ENCODE assay signal across 20 cellular contexts in genomic region chr1:210437111-210437510, GRCh38.
DNase-seq lines count a peak whose midpoint lies in the region; TF ChIP-seq lines count a peak whose summit lies in the region.
"Had no signal": no experiment of that assay in that cellular context is flagged by ENCODE, and none has a peak within 500 bp of the region (broad histone marks: within the 10 kb centered on the region; RNA-seq: fewer than 3 reads in every experiment).

No MANE protein-coding gene starts in this region.

- H3K4me1 ChIP-seq in SJSA1 (replicated peaks): peaks cover 43% of the 10 kb centered on the region
- peaks cover 42% of the 10 kb centered on the region for H3K4me1 ChIP-seq in osteoblast (ENCODE audit: insufficient read depth, low read length)

- H3K79me2 ChIP-seq in osteoblast (ENCODE audit: insufficient read depth, low read length): no peaks in the 10 kb centered on the region

- DNase-seq in ACHN (peak; percentile 22), LHCN-M2 (ENCODE audit: low read depth) (peak; percentile 9), SJSA1 (ENCODE audit: low read depth in 1 of 2, low spot score in 2 of 2) (no peak), osteoblast (ENCODE audit: insufficient read length, low spot score, missing footprints) (no peak), RKO (ENCODE audit: low spot score) (no peak), AG08396 (ENCODE audit: low spot score) (no peak), hepatic stellate cell (ENCODE audit: low spot score) (no peak)
- DNase-seq in activated CD4-positive, alpha-beta T cell treated with anti-CD3 and anti-CD28 coated beads for 1 hour: no peak
- DNase-seq: CD4-positive, alpha-beta T cell; COR-L47; DMS79; NCI-H1092 treated with DMSO at 0.1 percent for 48 hours; NCI-H1436; NCI-H187; NCI-H2107; NCI-H2227 treated with DMSO at 0.1 percent for 48 hours; NCI-H526 treated with DMSO at 0.1 percent for 48 hours; SIG-M5; T-helper 2 cell had no signal

- H3K4me3 ChIP-seq in SJSA1 (no peak overlapping the region), osteoblast (ENCODE audit: insufficient read depth, low read length) (no peak overlapping the region)
- H3K4me3 ChIP-seq: BLaER1 treated with 17β-estradiol and CSF1 and Interleukin-3, amounts not matched to agents 10 nM and 100 nM had no signal

- no peak overlapping the region for H2AFZ ChIP-seq in osteoblast (ENCODE audit: low read length)

- no peaks in the 10 kb centered on the region for H3K27me3 ChIP-seq in SJSA1 (replicated peaks)
- H3K27me3 ChIP-seq in osteoblast (ENCODE audit: insufficient read depth, low read length): no peaks in the 10 kb centered on the region
- H3K27me3 ChIP-seq: BLaER1 treated with 17β-estradiol and CSF1 and Interleukin-3, amounts not matched to agents 10 nM and 100 nM had no signal

- H3K36me3 ChIP-seq in SJSA1: no peaks in the 10 kb centered on the region
- no peaks in the 10 kb centered on the region for H3K36me3 ChIP-seq in osteoblast (ENCODE audit: insufficient read depth, low read length)
- H3K36me3 ChIP-seq: BLaER1 treated with 17β-estradiol and CSF1 and Interleukin-3, amounts not matched to agents 10 nM and 100 nM had no signal

- no peak overlapping the region for H3K4me2 ChIP-seq in osteoblast (ENCODE audit: insufficient read depth, low read length)
- H3K4me2 ChIP-seq: BLaER1 treated with 17β-estradiol and CSF1 and Interleukin-3, amounts not matched to agents 10 nM and 100 nM had no signal

- H3K27ac ChIP-seq in SJSA1: peak overlapping the region; percentile 93; the same call in 1 of the 2 replicates
- peak overlapping the region; percentile 99 for H3K27ac ChIP-seq in osteoblast (ENCODE audit: low read depth, low read length)
- H3K27ac ChIP-seq: BLaER1 treated with 17β-estradiol and CSF1 and Interleukin-3, amounts not matched to agents 10 nM and 100 nM had no signal

- TF ChIP-seq CTCF in osteoblast (IDR thresholded peaks at IDR 0.05; ENCODE audit: extremely low read depth, low read depth, low read length): no peak

- in situ Hi-C loops in ACHN (cut with HindIII; ENCODE audit: low pct_ligation_motif_present, low pct_unique_long_range_greater_than_20kb, low sequenced_read_pairs): no loop called here

- H4K20me1 ChIP-seq in osteoblast (ENCODE audit: insufficient read depth, low read length): no peaks in the 10 kb centered on the region
- H4K20me1 ChIP-seq: BLaER1 treated with 17β-estradiol and CSF1 and Interleukin-3, amounts not matched to agents 10 nM and 100 nM had no signal

- H3K9me3 ChIP-seq in SJSA1 (replicated peaks): no peaks in the 10 kb centered on the region
- H3K9me3 ChIP-seq in osteoblast (ENCODE audit: low read depth, low read length): no peaks in the 10 kb centered on the region
- H3K9me3 ChIP-seq: BLaER1 treated with 17β-estradiol and CSF1 and Interleukin-3, amounts not matched to agents 10 nM and 100 nM had no signal

Comparison
In these comparisons a context has a peak if more than half of its experiments do, and no peak if none do; other contexts are left out.
1. DNase-seq: peak in ACHN (single experiment) and LHCN-M2 (single experiment); none in SJSA1 (0 of 2), osteoblast (single experiment), activated CD4-positive, alpha-beta T cell treated with anti-CD3 and anti-CD28 coated beads for 1 hour (single experiment), RKO (single experiment), AG08396 (single experiment) and hepatic stellate cell (single experiment).